In the genomic region with DNA sequence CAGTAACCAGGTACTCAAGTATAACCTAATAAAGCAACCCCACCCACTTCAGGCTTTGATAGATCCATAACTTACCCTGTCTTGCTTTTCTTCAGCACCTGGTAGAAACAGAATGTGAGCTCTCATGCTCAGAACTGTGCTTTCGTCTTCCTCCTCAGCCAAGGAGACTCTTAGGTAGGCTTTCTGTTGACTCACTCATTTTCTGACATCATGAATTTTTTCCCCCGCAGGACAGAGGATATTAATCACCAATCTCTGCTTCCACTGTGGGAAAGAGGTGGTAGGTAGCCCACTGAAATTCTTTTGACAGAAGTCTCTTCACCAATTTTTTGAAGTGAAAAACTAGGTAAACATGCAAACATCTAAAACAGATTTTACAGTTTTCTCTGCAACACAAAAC, we compare ENCODE assay signal across 1 cellular context.
TF ChIP-seq lines count a peak whose summit lies in the region.

No MANE protein-coding gene starts in this region.

TF ChIP-seq in GM23338, 12 proteins besides CTCF, POLR2A, EP300 and RAD21 (continued from another document):
- TF ChIP-seq, protein P1, sequence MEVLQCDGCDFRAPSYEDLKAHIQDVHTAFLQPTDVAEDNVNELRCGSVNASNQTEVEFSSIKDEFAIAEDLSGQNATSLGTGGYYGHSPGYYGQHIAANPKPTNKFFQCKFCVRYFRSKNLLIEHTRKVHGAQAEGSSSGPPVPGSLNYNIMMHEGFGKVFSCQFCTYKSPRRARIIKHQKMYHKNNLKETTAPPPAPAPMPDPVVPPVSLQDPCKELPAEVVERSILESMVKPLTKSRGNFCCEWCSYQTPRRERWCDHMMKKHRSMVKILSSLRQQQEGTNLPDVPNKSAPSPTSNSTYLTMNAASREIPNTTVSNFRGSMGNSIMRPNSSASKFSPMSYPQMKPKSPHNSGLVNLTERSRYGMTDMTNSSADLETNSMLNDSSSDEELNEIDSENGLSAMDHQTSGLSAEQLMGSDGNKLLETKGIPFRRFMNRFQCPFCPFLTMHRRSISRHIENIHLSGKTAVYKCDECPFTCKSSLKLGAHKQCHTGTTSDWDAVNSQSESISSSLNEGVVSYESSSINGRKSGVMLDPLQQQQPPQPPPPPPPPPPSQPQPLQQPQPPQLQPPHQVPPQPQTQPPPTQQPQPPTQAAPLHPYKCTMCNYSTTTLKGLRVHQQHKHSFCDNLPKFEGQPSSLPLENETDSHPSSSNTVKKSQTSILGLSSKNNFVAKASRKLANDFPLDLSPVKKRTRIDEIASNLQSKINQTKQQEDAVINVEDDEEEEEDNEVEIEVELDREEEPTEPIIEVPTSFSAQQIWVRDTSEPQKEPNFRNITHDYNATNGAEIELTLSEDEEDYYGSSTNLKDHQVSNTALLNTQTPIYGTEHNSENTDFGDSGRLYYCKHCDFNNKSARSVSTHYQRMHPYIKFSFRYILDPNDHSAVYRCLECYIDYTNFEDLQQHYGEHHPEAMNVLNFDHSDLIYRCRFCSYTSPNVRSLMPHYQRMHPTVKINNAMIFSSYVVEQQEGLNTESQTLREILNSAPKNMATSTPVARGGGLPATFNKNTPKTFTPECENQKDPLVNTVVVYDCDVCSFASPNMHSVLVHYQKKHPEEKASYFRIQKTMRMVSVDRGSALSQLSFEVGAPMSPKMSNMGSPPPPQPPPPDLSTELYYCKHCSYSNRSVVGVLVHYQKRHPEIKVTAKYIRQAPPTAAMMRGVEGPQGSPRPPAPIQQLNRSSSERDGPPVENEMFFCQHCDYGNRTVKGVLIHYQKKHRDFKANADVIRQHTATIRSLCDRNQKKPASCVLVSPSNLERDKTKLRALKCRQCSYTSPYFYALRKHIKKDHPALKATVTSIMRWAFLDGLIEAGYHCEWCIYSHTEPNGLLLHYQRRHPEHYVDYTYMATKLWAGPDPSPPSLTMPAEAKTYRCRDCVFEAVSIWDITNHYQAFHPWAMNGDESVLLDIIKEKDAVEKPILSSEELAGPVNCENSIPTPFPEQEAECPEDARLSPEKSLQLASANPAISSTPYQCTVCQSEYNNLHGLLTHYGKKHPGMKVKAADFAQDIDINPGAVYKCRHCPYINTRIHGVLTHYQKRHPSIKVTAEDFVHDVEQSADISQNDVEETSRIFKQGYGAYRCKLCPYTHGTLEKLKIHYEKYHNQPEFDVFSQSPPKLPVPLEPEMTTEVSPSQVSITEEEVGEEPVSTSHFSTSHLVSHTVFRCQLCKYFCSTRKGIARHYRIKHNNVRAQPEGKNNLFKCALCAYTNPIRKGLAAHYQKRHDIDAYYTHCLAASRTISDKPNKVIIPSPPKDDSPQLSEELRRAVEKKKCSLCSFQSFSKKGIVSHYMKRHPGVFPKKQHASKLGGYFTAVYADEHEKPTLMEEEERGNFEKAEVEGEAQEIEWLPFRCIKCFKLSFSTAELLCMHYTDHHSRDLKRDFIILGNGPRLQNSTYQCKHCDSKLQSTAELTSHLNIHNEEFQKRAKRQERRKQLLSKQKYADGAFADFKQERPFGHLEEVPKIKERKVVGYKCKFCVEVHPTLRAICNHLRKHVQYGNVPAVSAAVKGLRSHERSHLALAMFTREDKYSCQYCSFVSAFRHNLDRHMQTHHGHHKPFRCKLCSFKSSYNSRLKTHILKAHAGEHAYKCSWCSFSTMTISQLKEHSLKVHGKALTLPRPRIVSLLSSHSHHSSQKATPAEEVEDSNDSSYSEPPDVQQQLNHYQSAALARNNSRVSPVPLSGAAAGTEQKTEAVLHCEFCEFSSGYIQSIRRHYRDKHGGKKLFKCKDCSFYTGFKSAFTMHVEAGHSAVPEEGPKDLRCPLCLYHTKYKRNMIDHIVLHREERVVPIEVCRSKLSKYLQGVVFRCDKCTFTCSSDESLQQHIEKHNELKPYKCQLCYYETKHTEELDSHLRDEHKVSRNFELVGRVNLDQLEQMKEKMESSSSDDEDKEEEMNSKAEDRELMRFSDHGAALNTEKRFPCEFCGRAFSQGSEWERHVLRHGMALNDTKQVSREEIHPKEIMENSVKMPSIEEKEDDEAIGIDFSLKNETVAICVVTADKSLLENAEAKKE (CRISPR knock-in tag; IDR thresholded peaks at IDR 0.05) = no peak
- TF ChIP-seq CREB1 (CRISPR knock-in tag; IDR thresholded peaks at IDR 0.05; ENCODE audit: low read depth) = no peak
- no peak for TF ChIP-seq ZNF114 (CRISPR knock-in tag; IDR thresholded peaks at IDR 0.05)
- no peak for TF ChIP-seq STAT1 (IDR thresholded peaks at IDR 0.05; ENCODE audit: unreplicated experiment)
- TF ChIP-seq, protein P2, sequence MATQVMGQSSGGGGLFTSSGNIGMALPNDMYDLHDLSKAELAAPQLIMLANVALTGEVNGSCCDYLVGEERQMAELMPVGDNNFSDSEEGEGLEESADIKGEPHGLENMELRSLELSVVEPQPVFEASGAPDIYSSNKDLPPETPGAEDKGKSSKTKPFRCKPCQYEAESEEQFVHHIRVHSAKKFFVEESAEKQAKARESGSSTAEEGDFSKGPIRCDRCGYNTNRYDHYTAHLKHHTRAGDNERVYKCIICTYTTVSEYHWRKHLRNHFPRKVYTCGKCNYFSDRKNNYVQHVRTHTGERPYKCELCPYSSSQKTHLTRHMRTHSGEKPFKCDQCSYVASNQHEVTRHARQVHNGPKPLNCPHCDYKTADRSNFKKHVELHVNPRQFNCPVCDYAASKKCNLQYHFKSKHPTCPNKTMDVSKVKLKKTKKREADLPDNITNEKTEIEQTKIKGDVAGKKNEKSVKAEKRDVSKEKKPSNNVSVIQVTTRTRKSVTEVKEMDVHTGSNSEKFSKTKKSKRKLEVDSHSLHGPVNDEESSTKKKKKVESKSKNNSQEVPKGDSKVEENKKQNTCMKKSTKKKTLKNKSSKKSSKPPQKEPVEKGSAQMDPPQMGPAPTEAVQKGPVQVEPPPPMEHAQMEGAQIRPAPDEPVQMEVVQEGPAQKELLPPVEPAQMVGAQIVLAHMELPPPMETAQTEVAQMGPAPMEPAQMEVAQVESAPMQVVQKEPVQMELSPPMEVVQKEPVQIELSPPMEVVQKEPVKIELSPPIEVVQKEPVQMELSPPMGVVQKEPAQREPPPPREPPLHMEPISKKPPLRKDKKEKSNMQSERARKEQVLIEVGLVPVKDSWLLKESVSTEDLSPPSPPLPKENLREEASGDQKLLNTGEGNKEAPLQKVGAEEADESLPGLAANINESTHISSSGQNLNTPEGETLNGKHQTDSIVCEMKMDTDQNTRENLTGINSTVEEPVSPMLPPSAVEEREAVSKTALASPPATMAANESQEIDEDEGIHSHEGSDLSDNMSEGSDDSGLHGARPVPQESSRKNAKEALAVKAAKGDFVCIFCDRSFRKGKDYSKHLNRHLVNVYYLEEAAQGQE (IDR thresholded peaks at IDR 0.05; ENCODE audit: unreplicated experiment) = no peak
- no peak for TF ChIP-seq EZH2 (IDR thresholded peaks at IDR 0.05; ENCODE audit: low read depth, unreplicated experiment)
- TF ChIP-seq POLR2AphosphoS5 (IDR thresholded peaks at IDR 0.05; ENCODE audit: low read depth) = no peak
